Comparison of ENCODE assay signal across 19 cellular contexts in the genomic region with DNA sequence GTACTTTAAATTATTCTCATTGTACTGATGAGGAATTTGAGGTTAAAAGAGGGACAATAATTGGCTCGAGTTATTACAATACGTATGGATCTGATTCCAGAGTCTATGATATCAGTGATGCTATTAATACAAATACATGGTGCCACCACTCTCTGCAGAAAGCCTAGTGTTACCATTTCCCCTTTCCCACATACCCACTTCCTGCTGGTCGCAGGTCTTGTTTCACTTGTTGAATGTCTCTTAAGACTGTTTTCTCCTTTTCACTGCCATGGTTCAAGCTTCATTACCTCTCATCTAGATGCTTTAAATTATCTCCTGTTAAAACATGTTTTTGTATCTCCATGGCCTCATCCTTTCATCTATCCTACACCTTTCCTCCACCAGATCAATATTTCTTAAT.
A peak's percentile ranks its signal among the peaks of the same experiment; 100 is the strongest.
DNase-seq lines count a peak whose midpoint lies in the region; ATAC-seq and TF ChIP-seq lines count a peak whose summit lies in the region.
"Had no signal": no experiment of that assay in that cellular context is flagged by ENCODE, and none has a peak within 500 bp of the region (broad histone marks: within the 10 kb centered on the region; RNA-seq: fewer than 3 reads in every experiment).

No MANE protein-coding gene starts in this region.

- H3K4me2 ChIP-seq in OCI-LY3 (ENCODE audit: low read length) = peak overlapping the region; percentile 27; the same call in 1 of the 2 replicates

- H3K4me3 ChIP-seq in OCI-LY3 (ENCODE audit: low read length) (no peak overlapping the region), coronary artery (no peak overlapping the region)
- H3K4me3 ChIP-seq: thoracic aorta had no signal

- DNase-seq in coronary artery (ENCODE audit: low spot score) (no peak), OCI-M2 (lab: John Stamatoyannopoulos, UW; ENCODE audit: unreplicated experiment) (no peak)
- DNase-seq: activated naive CD8-positive, alpha-beta T cell treated with anti-CD3 and anti-CD28 coated beads for 36 hours; glutamatergic neuron; KG1; left colon; NCI-H1417; NCI-H510A treated with DMSO at 0.1 percent for 48 hours; SHP77 treated with DMSO at 0.1 percent for 48 hours had no signal

- H3K27ac ChIP-seq in OCI-LY3 (ENCODE audit: low read length) (no peak overlapping the region), coronary artery (no peak overlapping the region)
- H3K27ac ChIP-seq: parathyroid adenoma, thoracic aorta had no signal

- H3K27me3 ChIP-seq in OCI-LY3 (ENCODE audit: low read depth, low read length) = no peaks in the 10 kb centered on the region

- H3K4me1 ChIP-seq in OCI-LY3 (ENCODE audit: low read length) = peaks cover 9% of the 10 kb centered on the region
- H3K4me1 ChIP-seq: parathyroid adenoma had no signal

- TF ChIP-seq CTCF in OCI-LY3 (IDR thresholded peaks at IDR 0.05; ENCODE audit: low read depth, low read length) = no peak
- no peak for TF ChIP-seq CTCF in coronary artery (IDR thresholded peaks at IDR 0.05)

- H4K20me1 ChIP-seq in OCI-LY3 (ENCODE audit: insufficient read depth, low read length) = no peaks in the 10 kb centered on the region

- ATAC-seq in GM18502 (IDR thresholded peaks at IDR 0.05; ENCODE audit: poor library complexity, unreplicated experiment) = peak; percentile 46
- peak; percentile 30 for ATAC-seq in GM19351 (IDR thresholded peaks at IDR 0.05; ENCODE audit: unreplicated experiment)
- peak; percentile 44 for ATAC-seq in HG03025 (IDR thresholded peaks at IDR 0.05; ENCODE audit: low FRiP score, unreplicated experiment)
- no peak for ATAC-seq in HG02571 (IDR thresholded peaks at IDR 0.05; ENCODE audit: unreplicated experiment)
- ATAC-seq: activated CD4-positive, CD25-positive, alpha-beta regulatory T cell treated with anti-CD3 and anti-CD28 coated beads, Interleukin-2, amount 50 U/mL, for 24 hours; left colon; natural killer cell treated with Interleukin-12 subunit alpha and Interleukin-12 subunit beta and Interleukin-15 and Interleukin-18, amount 100 ng/mL, for 72 hours; sciatic nerve had no signal

- H3K36me3 ChIP-seq in OCI-LY3 (replicated peaks; ENCODE audit: low read depth, low read length) = no peaks in the 10 kb centered on the region
- H3K36me3 ChIP-seq: thoracic aorta had no signal

- H3K9ac ChIP-seq in OCI-LY3 (ENCODE audit: low read length) = no peak overlapping the region
- H3K9ac ChIP-seq: parathyroid adenoma had no signal

- H3K79me2 ChIP-seq in OCI-LY3 (ENCODE audit: low read length) = no peaks in the 10 kb centered on the region
- H3K79me2 ChIP-seq: parathyroid adenoma had no signal

- H2AFZ ChIP-seq in OCI-LY3 (ENCODE audit: low read depth, low read length) = no peak overlapping the region
- H2AFZ ChIP-seq: parathyroid adenoma had no signal

- H3K9me3 ChIP-seq in OCI-LY3 (ENCODE audit: insufficient read depth, low read length) = no peaks in the 10 kb centered on the region
- H3K9me3 ChIP-seq: thoracic aorta had no signal
